In the genomic region with DNA sequence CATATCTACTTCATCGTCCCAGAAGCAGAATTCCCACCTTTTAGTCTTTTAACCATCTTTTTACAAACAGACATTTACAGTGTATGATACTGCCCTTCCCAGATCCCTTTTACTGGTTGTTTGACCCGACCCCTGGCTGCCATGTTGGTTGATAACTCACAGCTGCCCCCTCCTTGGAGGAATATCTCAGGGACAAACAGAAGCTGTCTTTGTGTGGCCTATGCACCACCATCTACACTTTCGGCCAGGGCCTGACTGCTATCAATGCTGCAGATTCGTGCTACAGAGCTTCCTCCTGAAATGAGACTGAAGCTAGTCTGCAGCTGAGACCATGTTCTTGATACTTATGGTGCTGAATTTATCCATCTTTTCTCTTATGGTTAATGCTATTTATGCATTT, we compare ENCODE assay signal across 21 cellular contexts. TPM values are rescaled to one million over a fixed set of nuclear protein-coding genes. Genes with fewer than 3 reads are reported as not detected.
DNase-seq lines count a peak whose midpoint lies in the region; ATAC-seq and TF ChIP-seq lines count a peak whose summit lies in the region.
"Had no signal": no experiment of that assay in that cellular context is flagged by ENCODE, and none has a peak within 500 bp of the region (broad histone marks: within the 10 kb centered on the region; RNA-seq: fewer than 3 reads in every experiment).

No MANE protein-coding gene starts in this region.

- no peaks in the 10 kb centered on the region for H3K9me3 ChIP-seq in PC-3 (ENCODE audit: low read length)
- H3K9me3 ChIP-seq in neuron (ENCODE audit: low read length): no peaks in the 10 kb centered on the region

- H3K4me1 ChIP-seq in PC-3 (ENCODE audit: insufficient read depth, low read length): no peaks in the 10 kb centered on the region
- no peaks in the 10 kb centered on the region for H3K4me1 ChIP-seq in neuron (ENCODE audit: insufficient read depth, low read length)

- no peak overlapping the region for H3K27ac ChIP-seq in PC-3 (ENCODE audit: low read length)
- H3K27ac ChIP-seq in RWPE1: no peak overlapping the region
- H3K27ac ChIP-seq: C4-2B had no signal

- H3K4me2 ChIP-seq in PC-3 (ENCODE audit: low read length): peak overlapping the region; percentile 37

- H3K4me3 ChIP-seq in PC-3 (ENCODE audit: low read length) (no peak overlapping the region), fibroblast of pulmonary artery (replicated peaks; ENCODE audit: low read depth, low read length) (peak overlapping the region; percentile 17), neuron (ENCODE audit: low read length) (no peak overlapping the region)

- H3K36me3 Mint-ChIP-seq in HFFc6 (ENCODE audit: low read depth): no peaks in the 10 kb centered on the region

- ATAC-seq in PC-3 (no peak), HG02981 (IDR thresholded peaks at IDR 0.05; ENCODE audit: unreplicated experiment) (no peak)
- no peak for ATAC-seq in activated CD4-positive, CD25-positive, alpha-beta regulatory T cell treated with anti-CD3 and anti-CD28 coated beads, Interleukin-2, amount 50 U/mL, for 24 hours
- ATAC-seq: activated CD4-positive, alpha-beta T cell treated with anti-CD3 and anti-CD28 coated beads for 36 hours; activated naive CD8-positive, alpha-beta T cell treated with anti-CD3 and anti-CD28 coated beads, Interleukin-2, amount 50 U/mL, for 24 hours; activated T-cell treated with anti-CD3 and anti-CD28 coated beads, Interleukin-2, amount 50 U/mL, for 4 hours had no signal

- no peaks in the 10 kb centered on the region for H3K79me2 ChIP-seq in PC-3 (ENCODE audit: low read length)

- H3K27me3 ChIP-seq in PC-3 (ENCODE audit: low read length) (no peaks in the 10 kb centered on the region), neuron (ENCODE audit: insufficient read depth, low read length) (no peaks in the 10 kb centered on the region)

- H3F3A ChIP-seq in PC-3 (ENCODE audit: low read length, unreplicated experiment): no peaks in the 10 kb centered on the region

- H3K9me2 ChIP-seq in PC-3 (replicated peaks; ENCODE audit: low read length): no peaks in the 10 kb centered on the region

- TF ChIP-seq CTCF in HFFc6 (IDR thresholded peaks at IDR 0.05) (no peak), PC-3 (conservative IDR thresholded peaks at IDR 0.05; ENCODE audit: low read depth, low read length) (no peak), fibroblast of pulmonary artery (IDR thresholded peaks at IDR 0.05; ENCODE audit: low read length, missing control alignments) (no peak), RWPE1 (conservative IDR thresholded peaks at IDR 0.05; ENCODE audit: low read depth) (no peak)

- peaks cover 1% of the 10 kb centered on the region; the same call in 1 of the 2 replicates for H3K27me3 Mint-ChIP-seq in HFFc6 (ENCODE audit: insufficient read depth)
- H3K27me3 Mint-ChIP-seq: activated CD4-positive, alpha-beta T cell treated with anti-CD3 and anti-CD28 coated beads for 36 hours; progenitor cell of endocrine pancreas had no signal

- no peak overlapping the region for H3K27ac Mint-ChIP-seq in HFFc6
- H3K27ac Mint-ChIP-seq: activated CD4-positive, alpha-beta T cell treated with anti-CD3 and anti-CD28 coated beads for 36 hours; activated naive CD8-positive, alpha-beta T cell treated with anti-CD3 and anti-CD28 coated beads, Interleukin-2, amount 50 U/mL, for 24 hours; progenitor cell of endocrine pancreas had no signal

- intact Hi-C loops in PC-3 (cut with micrococcal nuclease): no loop called here

- CTCF ChIA-PET in PC-3 (lab: Charles Lee): no interaction called here
- CTCF ChIA-PET in RWPE1 (lab: Yijun Ruan, JAX): no interaction called here

- H3K4me3 Mint-ChIP-seq in HFFc6: peak overlapping the region; percentile 67
- H3K4me3 Mint-ChIP-seq: activated CD4-positive, alpha-beta T cell treated with anti-CD3 and anti-CD28 coated beads for 36 hours; activated naive CD8-positive, alpha-beta T cell treated with anti-CD3 and anti-CD28 coated beads, Interleukin-2, amount 50 U/mL, for 24 hours; activated T-cell treated with anti-CD3 and anti-CD28 coated beads, Interleukin-2, amount 50 U/mL, for 4 hours had no signal

- peaks cover 15% of the 10 kb centered on the region; the same call in 1 of the 2 replicates for H3K4me1 Mint-ChIP-seq in HFFc6 (ENCODE audit: low read depth)
- H3K4me1 Mint-ChIP-seq: activated CD4-positive, alpha-beta T cell treated with anti-CD3 and anti-CD28 coated beads for 36 hours; activated naive CD8-positive, alpha-beta T cell treated with anti-CD3 and anti-CD28 coated beads, Interleukin-2, amount 50 U/mL, for 24 hours had no signal

- no peak overlapping the region for H3K9ac ChIP-seq in PC-3 (ENCODE audit: low read length)

- DNase-seq in HFFc6: no peak
- no peak for DNase-seq in PC-3
- peak; percentile 7 for DNase-seq in fibroblast of pulmonary artery (ENCODE audit: low read depth)
- no peak for DNase-seq in RWPE1 (ENCODE audit: low spot score)
- no peak for DNase-seq in activated CD4-positive, alpha-beta T cell treated with anti-CD3 and anti-CD28 coated beads for 1 hour
- DNase-seq: activated CD4-positive, alpha-beta T cell treated with anti-CD3 and anti-CD28 coated beads for 36 hours; activated naive CD8-positive, alpha-beta T cell treated with anti-CD3 and anti-CD28 coated beads, Interleukin-2, amount 50 U/mL, for 24 hours; activated T-cell treated with anti-CD3 and anti-CD28 coated beads, Interleukin-2, amount 50 U/mL, for 4 hours; cerebellar nuclear complex; DMS79; islet precursor cell; NCI-H146; T-helper 1 cell had no signal

- H3K36me3 ChIP-seq in PC-3 (ENCODE audit: low read depth, low read length) (no peaks in the 10 kb centered on the region), neuron (ENCODE audit: insufficient read depth, low read length) (no peaks in the 10 kb centered on the region)

- POLR2A ChIA-PET in PC-3 (lab: Charles Lee; ENCODE audit: unreplicated experiment) (no interaction called here), RWPE1 (lab: Yijun Ruan, JAX; ENCODE audit: low non-redundant PET) (no interaction called here)

- H2AFZ ChIP-seq in PC-3 (ENCODE audit: low read length) (peak overlapping the region; percentile 60), neuron (ENCODE audit: low read depth, low read length) (peak overlapping the region; percentile 1)

- no peaks in the 10 kb centered on the region for H4K20me1 ChIP-seq in PC-3 (ENCODE audit: low read length)

- H3K9me3 Mint-ChIP-seq in HFFc6: no peaks in the 10 kb centered on the region
- H3K9me3 Mint-ChIP-seq: activated naive CD8-positive, alpha-beta T cell treated with anti-CD3 and anti-CD28 coated beads, Interleukin-2, amount 50 U/mL, for 24 hours; activated T-cell treated with anti-CD3 and anti-CD28 coated beads, Interleukin-2, amount 50 U/mL, for 4 hours had no signal

- BruUV-seq in PC-3 (replicated peaks; lab: Mats Ljungman, UMichigan): no TSS peak

RNA-seq across cellular contexts. Expression of a gene that starts 6.6 kb away (rescaled TPM):
- 1 to 10 TPM; 3.3 to 7.7 (median 7.0) TPM for total RNA-seq in HFFc6 (2021; fragmentation: NEBNext Ultra II Directional; extraction: Animal tissue kit (Norgen Biotek cat#: 25700))
- 9.6 and 22.2 TPM in 2 replicates for total RNA-seq in PC-3 (2014; rRNA removed)

RNA-seq across cellular contexts. Expression of a gene that starts 15.4 kb away (rescaled TPM):
- not detected for total RNA-seq in HFFc6 (2021; fragmentation: NEBNext Ultra II Directional; extraction: Animal tissue kit (Norgen Biotek cat#: 25700))
- not detected in 2 replicates for total RNA-seq in PC-3 (2014; rRNA removed)
- total RNA-seq: activated CD4-positive, alpha-beta T cell treated with anti-CD3 and anti-CD28 coated beads for 36 hours; activated T-cell treated with anti-CD3 and anti-CD28 coated beads, Interleukin-2, amount 50 U/mL, for 4 hours; mucosa of gallbladder; NCI-H460; progenitor cell of endocrine pancreas; subcutaneous adipose tissue had no signal

RNA-seq across cellular contexts. Expression of a gene that starts 40.8 kb away (rescaled TPM):
- total RNA-seq in HFFc6 (2021; fragmentation: NEBNext Ultra II Directional; extraction: Animal tissue kit (Norgen Biotek cat#: 25700)): not detected
- not detected in 2 replicates for total RNA-seq in PC-3 (2014; rRNA removed)
- total RNA-seq: activated CD4-positive, alpha-beta T cell treated with anti-CD3 and anti-CD28 coated beads for 36 hours; activated T-cell treated with anti-CD3 and anti-CD28 coated beads, Interleukin-2, amount 50 U/mL, for 4 hours; NCI-H460; progenitor cell of endocrine pancreas had no signal
